ENCODE assay signal across 1 cellular context in genomic region chr20:48875914-48876240, GRCh38.
TF ChIP-seq lines count a peak whose summit lies in the region.

No MANE protein-coding gene starts in this region.

TF ChIP-seq in GM12878, 131 proteins besides CTCF, POLR2A, EP300 and RAD21:
- TF ChIP-seq BCLAF1 (IDR thresholded peaks at IDR 0.05) (no peak), MEF2B (IDR thresholded peaks at IDR 0.05; ENCODE audit: partially characterized antibody, poor library complexity, severe bottlenecking) (peak; percentile 67)
